In the genomic region with DNA sequence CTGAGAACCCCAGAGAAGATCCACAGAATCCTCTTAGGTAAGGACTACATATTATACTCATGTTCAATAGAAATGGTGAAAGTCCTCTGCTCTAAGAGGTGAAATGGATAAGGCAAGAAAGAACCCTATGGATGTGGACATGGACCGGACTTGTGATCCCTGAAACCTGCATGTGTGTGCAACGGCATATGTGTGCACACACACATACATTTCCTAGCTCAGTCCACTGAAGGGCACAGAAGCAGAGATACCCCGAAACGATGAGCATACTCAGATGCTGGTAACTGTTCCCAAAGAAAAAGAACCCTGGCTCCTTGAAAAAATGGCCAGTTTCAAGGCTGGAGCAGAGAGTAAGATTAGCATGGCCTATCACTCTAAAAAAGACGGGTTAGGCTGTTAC, we compare ENCODE assay signal across 25 cellular contexts. TPM values are rescaled to one million over a fixed set of nuclear protein-coding genes. Genes with fewer than 3 reads are reported as not detected.
DNase-seq lines count a peak whose midpoint lies in the region; FAIRE-seq and TF ChIP-seq lines count a peak whose summit lies in the region.
"Had no signal": no experiment of that assay in that cellular context is flagged by ENCODE, and none has a peak within 500 bp of the region (broad histone marks: within the 10 kb centered on the region; RNA-seq: fewer than 3 reads in every experiment).

No MANE protein-coding gene starts in this region.

- peaks cover 97% of the 10 kb centered on the region for H3K4me1 ChIP-seq in OCI-LY7 (ENCODE audit: insufficient read depth, low read length, poor library complexity, severe bottlenecking)
- H3K4me1 ChIP-seq: A549, Caco-2, SJSA1 had no signal

- peaks cover 86% of the 10 kb centered on the region for H4K20me1 ChIP-seq in OCI-LY7 (ENCODE audit: insufficient read depth, low read length)

- H3K27ac Mint-ChIP-seq in activated naive CD4-positive, alpha-beta T cell treated with anti-CD3 and anti-CD28 coated beads for 36 hours: peak overlapping the region; percentile 41
- H3K27ac Mint-ChIP-seq in nephron progenitor cell: peak overlapping the region; percentile 22

- peak overlapping the region; percentile 35 for H3K27ac ChIP-seq in OCI-LY7 (ENCODE audit: low read depth, low read length, poor library complexity, severe bottlenecking)
- H3K27ac ChIP-seq: A549, GM23248, SJSA1 had no signal

- H3K79me2 ChIP-seq in OCI-LY7 (ENCODE audit: insufficient read depth, low read depth, low read length): peaks cover 71% of the 10 kb centered on the region

- BruUV-seq in OCI-LY7 (replicated peaks; lab: Mats Ljungman, UMichigan): no TSS peak

- no peak for DNase-seq in activated naive CD4-positive, alpha-beta T cell treated with anti-CD3 and anti-CD28 coated beads for 36 hours
- DNase-seq in activated naive CD4-positive, alpha-beta T cell treated with Interleukin-2 at 50 U/mL for 16 hours: no peak
- no peak for DNase-seq in GM12891 (ENCODE audit: insufficient read length, low spot score)
- no peak for DNase-seq in OCI-LY7 (ENCODE audit: low spot score)
- DNase-seq in nephron progenitor cell: no peak
- no peak for DNase-seq in NCI-H1092 treated with DMSO at 0.1 percent for 48 hours (lab: John Stamatoyannopoulos, UW)
- no peak for DNase-seq in C1 segment of cervical spinal cord (lab: John Stamatoyannopoulos, UW)
- DNase-seq in dedifferentiated amniotic fluid mesenchymal stem cell (ENCODE audit: extremely low spot score): no peak
- DNase-seq: AML-193; Caco-2; CD4-positive, alpha-beta memory T cell; EL; GDM1; GM23248; H9; Kasumi-1; MV-4-11; NCI-H1105 treated with DMSO at 0.1 percent for 48 hours; NCI-H2029 treated with DMSO at 0.1 percent for 48 hours; NCI-H446 treated with DMSO at 0.1 percent for 48 hours; Right ventricle myocardium superior; RPMI8226 had no signal

- no peak for FAIRE-seq in GM12891 (lab: Jason Lieb, UNC)
- FAIRE-seq: A549 had no signal

- H3K27me3 Mint-ChIP-seq in activated naive CD4-positive, alpha-beta T cell treated with anti-CD3 and anti-CD28 coated beads for 36 hours (ENCODE audit: low read depth): no peaks in the 10 kb centered on the region
- no peaks in the 10 kb centered on the region for H3K27me3 Mint-ChIP-seq in nephron progenitor cell (ENCODE audit: low read depth, poor library complexity)
- H3K27me3 Mint-ChIP-seq: CD4-positive, alpha-beta memory T cell had no signal

- no peak overlapping the region for H2AFZ ChIP-seq in OCI-LY7 (ENCODE audit: low read length)
- H2AFZ ChIP-seq: GM23248 had no signal

- H3K9me2 ChIP-seq in OCI-LY7 (ENCODE audit: insufficient read depth, low read length): no peaks in the 10 kb centered on the region

- TF ChIP-seq CTCF in OCI-LY7 (conservative IDR thresholded peaks at IDR 0.05; ENCODE audit: low read length) (no peak), nephron progenitor cell (IDR thresholded peaks at IDR 0.05) (no peak)

- intact Hi-C loops in activated naive CD4-positive, alpha-beta T cell treated with anti-CD3 and anti-CD28 coated beads for 36 hours (cut with micrococcal nuclease): no loop called here
- intact Hi-C loops in OCI-LY7 (cut with micrococcal nuclease; ENCODE audit: unreplicated experiment): no loop called here

- no peak for TF ChIP-seq POLR2A in GM12891 (IDR thresholded peaks at IDR 0.05; ENCODE audit: low read depth, low read length)

- no peaks in the 10 kb centered on the region for H3K9me3 Mint-ChIP-seq in activated naive CD4-positive, alpha-beta T cell treated with anti-CD3 and anti-CD28 coated beads for 36 hours
- H3K9me3 Mint-ChIP-seq in nephron progenitor cell: no peaks in the 10 kb centered on the region
- H3K9me3 Mint-ChIP-seq: CD4-positive, alpha-beta memory T cell; H9 had no signal

- peaks cover 71% of the 10 kb centered on the region for H3K36me3 Mint-ChIP-seq in activated naive CD4-positive, alpha-beta T cell treated with anti-CD3 and anti-CD28 coated beads for 36 hours (ENCODE audit: low read depth)
- H3K36me3 Mint-ChIP-seq in nephron progenitor cell (ENCODE audit: low read depth): peaks cover 94% of the 10 kb centered on the region

- CTCF ChIA-PET in activated naive CD4-positive, alpha-beta T cell treated with anti-CD3 and anti-CD28 coated beads for 36 hours (lab: Charles Lee): no interaction called here
- CTCF ChIA-PET in OCI-LY7 (lab: Charles Lee; ENCODE audit: unreplicated experiment): interaction anchor here (0.7 kb wide), 1 partner anchor 9 kb away, joined by 3 read pairs; no protein-coding TSS in a partner anchor

- H3K4me3 Mint-ChIP-seq in activated naive CD4-positive, alpha-beta T cell treated with anti-CD3 and anti-CD28 coated beads for 36 hours: no peak overlapping the region
- no peak overlapping the region for H3K4me3 Mint-ChIP-seq in nephron progenitor cell
- H3K4me3 Mint-ChIP-seq: CD4-positive, alpha-beta memory T cell; H9 had no signal

- H3K36me3 ChIP-seq in OCI-LY7 (ENCODE audit: insufficient read depth, low read length): peaks cover 99% of the 10 kb centered on the region

- H3K4me2 ChIP-seq in OCI-LY7 (ENCODE audit: low read length): peak overlapping the region; percentile 30
- H3K4me2 ChIP-seq: A549 had no signal

- POLR2A ChIA-PET in OCI-LY7 (lab: Charles Lee): interaction anchor here (0.6 to 3.6 kb wide), 4 partner anchors 10 to 423 kb away, joined by 3 to 16 read pairs (median 10); a partner anchor contains a TSS

- H3K9me3 ChIP-seq in OCI-LY7 (ENCODE audit: low read length): no peaks in the 10 kb centered on the region
- H3K9me3 ChIP-seq: A549; BLaER1 treated with 17β-estradiol and CSF1 and Interleukin-3, amounts not matched to agents 10 nM and 100 nM; Caco-2; SJSA1 had no signal

- no peak overlapping the region for H3K4me3 ChIP-seq in OCI-LY7 (ENCODE audit: low read depth, low read length, poor library complexity, severe bottlenecking)
- H3K4me3 ChIP-seq: A549; BLaER1 treated with 17β-estradiol and CSF1 and Interleukin-3, amounts not matched to agents 10 nM and 100 nM; GM23248; SJSA1 had no signal

- no peaks in the 10 kb centered on the region for H3K4me1 Mint-ChIP-seq in activated naive CD4-positive, alpha-beta T cell treated with anti-CD3 and anti-CD28 coated beads for 36 hours (ENCODE audit: low read depth)
- no peaks in the 10 kb centered on the region for H3K4me1 Mint-ChIP-seq in nephron progenitor cell

TF ChIP-seq in GM12891, 5 proteins besides CTCF, POLR2A, EP300 and RAD21:
- no peak for TF ChIP-seq TAF1 (IDR thresholded peaks at IDR 0.05; ENCODE audit: low read depth, low read length)
- no peak for TF ChIP-seq PAX5 (IDR thresholded peaks at IDR 0.05; ENCODE audit: insufficient read depth, low read length, severe bottlenecking)
- TF ChIP-seq POLR2AphosphoS5 (IDR thresholded peaks at IDR 0.05; ENCODE audit: low read depth, low read length): 0 out of 2 replicates have a peak, but pooled peaks have one; percentile 16
- TF ChIP-seq POU2F2 (IDR thresholded peaks at IDR 0.05; ENCODE audit: low read depth, low read length): no peak

RNA-seq across cellular contexts. Expression of a gene that starts 22.6 kb away (rescaled TPM):
- total RNA-seq in activated naive CD4-positive, alpha-beta T cell treated with anti-CD3 and anti-CD28 coated beads for 36 hours: 100 to 1,000 TPM; 228 to 237 TPM
- polyA plus RNA-seq in GM12891 (2012; ENCODE audit: low read depth, missing spikeins): 178 TPM
- 183 and 204 TPM in 2 replicates for total RNA-seq in OCI-LY7 (2014; rRNA removed; shearing (Covaris generic))
- 263 and 274 TPM in 2 replicates for total RNA-seq in OCI-LY7 (2022)

RNA-seq across cellular contexts. Expression of a gene that starts 22.8 kb away (rescaled TPM):
- total RNA-seq in activated naive CD4-positive, alpha-beta T cell treated with anti-CD3 and anti-CD28 coated beads for 36 hours: 10 to 100 TPM; 28.7 to 30.6 TPM
- polyA plus RNA-seq in GM12891 (2012; ENCODE audit: low read depth, missing spikeins): 21.8 TPM
- total RNA-seq in OCI-LY7 (2014; rRNA removed; shearing (Covaris generic)): 46.6 and 47.8 TPM in 2 replicates
- 75.6 and 80.1 TPM in 2 replicates for total RNA-seq in OCI-LY7 (2022)
